16 cellular contexts compared by ENCODE assay signal in genomic region chr2:179671314-179671713, GRCh38.
"Had no signal": no experiment of that assay in that cellular context is flagged by ENCODE, and none has a peak within 500 bp of the region (broad histone marks: within the 10 kb centered on the region; RNA-seq: fewer than 3 reads in every experiment).

No MANE protein-coding gene starts in this region.

- H3K27ac ChIP-seq: ascending aorta, colonic mucosa, heart right ventricle, left lung, tibial artery, WERI-Rb-1 had no signal

- DNase-seq: activated CD4-positive, alpha-beta T cell treated with anti-CD3 and anti-CD28 coated beads for 1 hour; activated CD4-positive, alpha-beta T cell treated with anti-CD3 and anti-CD28 coated beads, Interleukin-2, amount 50 U/mL, for 4 hours; activated effector memory CD4-positive, alpha-beta T cell treated with anti-CD3 and anti-CD28 coated beads, Interleukin-2, amount 50 U/mL, for 16 hours; activated naive CD4-positive, alpha-beta T cell treated with anti-CD3 and anti-CD28 coated beads, Interleukin-2, amount 50 U/mL, for 16 hours; activated T-cell treated with anti-CD3 and anti-CD28 coated beads, Interleukin-2, amount 50 U/mL, for 72 hours; colonic mucosa; endodermal cell; heart right ventricle; left lung; midbrain; nucleus accumbens; stimulated activated CD4-positive, alpha-beta T cell treated with anti-CD3 and anti-CD28 coated beads, Interleukin-2, amount 100 ng/mL, for 24 hours; stimulated activated naive CD4-positive, alpha-beta T cell treated with Interleukin-2 at 50 U/mL for 16 hours; WERI-Rb-1 had no signal

- H3K9me3 ChIP-seq: ascending aorta, colonic mucosa, tibial artery had no signal

- H3K4me3 ChIP-seq: ascending aorta, colonic mucosa, heart right ventricle, left lung, tibial artery had no signal

- H3K36me3 ChIP-seq: ascending aorta, colonic mucosa, heart right ventricle, left lung, tibial artery, WERI-Rb-1 had no signal

- ATAC-seq: activated T-cell treated with anti-CD3 and anti-CD28 coated beads, Interleukin-2, amount 50 U/mL, for 72 hours; heart right ventricle; left lung had no signal

- H3K27me3 ChIP-seq: ascending aorta, colonic mucosa, heart right ventricle, left lung, tibial artery had no signal

- H3K4me1 ChIP-seq: colonic mucosa, left lung had no signal
